ENCODE assay signal across 17 cellular contexts in the genomic region with DNA sequence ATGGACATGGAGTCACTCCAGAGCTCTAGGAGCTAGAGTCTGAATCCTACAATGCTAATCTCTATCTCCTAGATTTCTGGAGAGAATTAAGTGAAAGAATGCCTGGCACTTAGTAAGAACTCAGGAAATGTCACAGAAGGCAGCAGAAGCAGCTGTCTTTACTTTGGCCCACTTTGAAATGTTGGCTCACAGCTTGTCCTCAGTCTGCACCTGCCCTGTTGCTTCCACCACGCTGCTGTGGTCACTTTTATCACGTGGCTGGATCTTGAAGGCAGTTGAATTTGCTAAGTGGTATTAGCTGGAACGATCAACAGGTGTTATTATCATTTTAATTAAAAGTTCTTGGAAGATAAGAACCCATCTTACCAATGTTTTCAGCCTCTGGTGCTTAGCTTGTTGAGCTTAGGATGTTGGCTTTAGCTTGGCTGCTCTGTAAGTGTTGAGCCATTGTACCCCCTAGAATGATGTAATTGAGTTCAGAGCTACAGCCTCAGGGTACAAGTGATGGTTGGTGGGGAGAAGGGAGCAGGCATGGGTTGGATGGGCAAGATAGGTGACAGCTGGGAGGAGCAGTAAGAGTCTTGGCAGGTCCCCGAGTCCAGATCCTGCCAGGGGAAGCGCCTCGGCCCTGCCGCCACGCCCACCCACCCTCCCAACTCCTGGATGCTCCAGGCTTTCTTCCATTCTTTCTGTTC. TPM values are rescaled to one million over a fixed set of nuclear protein-coding genes. Genes with fewer than 3 reads are reported as not detected.
DNase-seq lines count a peak whose midpoint lies in the region; TF ChIP-seq lines count a peak whose summit lies in the region.
"Had no signal": no experiment of that assay in that cellular context is flagged by ENCODE, and none has a peak within 500 bp of the region (broad histone marks: within the 10 kb centered on the region; RNA-seq: fewer than 3 reads in every experiment).

No MANE protein-coding gene starts in this region.

- H3K4me2 ChIP-seq in mammary epithelial cell (ENCODE audit: insufficient read depth, low read depth, low read length) = no peak overlapping the region

- 67 to 71% methylated on average over 1 to 8 of the region's 8 CpGs for whole genome bisulfite sequencing in transverse colon (ENCODE audit: low coverage in 1 of 2), 2 donors
- 61% methylated on average over 7 of the region's 8 CpGs for WGBS in mammary epithelial cell (ENCODE audit: low coverage, missing lambda C conversion rate)

- H2AFZ ChIP-seq in mammary epithelial cell (ENCODE audit: low read depth, low read length) = no peak overlapping the region

- no peak overlapping the region for H3K9ac ChIP-seq in mammary epithelial cell (ENCODE audit: insufficient read depth, low read length)

- dilution Hi-C loops in mammary epithelial cell (cut with HindIII; ENCODE audit: low sequenced_read_pairs) = loop anchor here (5.0 kb wide), 1 partner anchor 47 kb away; no protein-coding TSS in a partner anchor

- H4K20me1 ChIP-seq in mammary epithelial cell (ENCODE audit: insufficient read depth, low read length) = no peaks in the 10 kb centered on the region

- no peaks in the 10 kb centered on the region for H3K79me2 ChIP-seq in mammary epithelial cell (ENCODE audit: insufficient read depth, low read length)

- H3K27me3 ChIP-seq in transverse colon (no peaks in the 10 kb centered on the region), mammary epithelial cell (ENCODE audit: insufficient read depth, low read length) (no peaks in the 10 kb centered on the region), left ventricle myocardium inferior (ENCODE audit: low read depth) (no peaks in the 10 kb centered on the region)

- H3K9me3 ChIP-seq in transverse colon = no peaks in the 10 kb centered on the region
- H3K9me3 ChIP-seq in mammary epithelial cell (replicated peaks; ENCODE audit: insufficient read depth, low read length) = no peaks in the 10 kb centered on the region
- no peaks in the 10 kb centered on the region for H3K9me3 ChIP-seq in left ventricle myocardium inferior (replicated peaks)

- H3K4me1 ChIP-seq in transverse colon (peaks cover 3 to 26% (median 8%) of the 10 kb centered on the region in 4 donors), mammary epithelial cell (ENCODE audit: insufficient read depth, low read length) (peaks cover 18% of the 10 kb centered on the region), left ventricle myocardium inferior (peaks cover 40% of the 10 kb centered on the region)

- no peak for TF ChIP-seq CTCF in transverse colon (IDR thresholded peaks at IDR 0.05)
- no peak for TF ChIP-seq CTCF in mammary epithelial cell (conservative IDR thresholded peaks at IDR 0.05 in 1 of 2, IDR thresholded peaks at IDR 0.05 in 1 of 2; ENCODE audit: extremely low read depth in 1 of 2, insufficient read depth in 1 of 2, low read depth in 1 of 2, low read length in 2 of 2)
- TF ChIP-seq CTCF in left ventricle myocardium inferior (IDR thresholded peaks at IDR 0.05; ENCODE audit: borderline replicate concordance) = no peak

- no peaks in the 10 kb centered on the region for H3K36me3 ChIP-seq in transverse colon
- H3K36me3 ChIP-seq in mammary epithelial cell (ENCODE audit: insufficient read depth, low read length) = no peaks in the 10 kb centered on the region
- no peaks in the 10 kb centered on the region for H3K36me3 ChIP-seq in left ventricle myocardium inferior

- CTCF ChIA-PET in mammary epithelial cell (lab: Charles Lee; ENCODE audit: low non-redundant PET) = no interaction called here

- BruUV-seq in mammary epithelial cell (replicated peaks; lab: Mats Ljungman, UMichigan) = no TSS peak

- no peak for TF ChIP-seq EP300 in transverse colon (IDR thresholded peaks at IDR 0.05; ENCODE audit: low read depth)

- H3K27ac ChIP-seq in transverse colon = no peak overlapping the region
- no peak overlapping the region for H3K27ac ChIP-seq in mammary epithelial cell (ENCODE audit: insufficient read depth, low read depth, low read length)
- no peak overlapping the region for H3K27ac ChIP-seq in left ventricle myocardium inferior (replicated peaks)

- H3K4me3 ChIP-seq in transverse colon (no peak overlapping the region), mammary epithelial cell (replicated peaks in 1 of 3; ENCODE audit: insufficient read depth in 1 of 3, low read depth in 2 of 3, low read length in 3 of 3) (no peak overlapping the region), left ventricle myocardium inferior (no peak overlapping the region)

- TF ChIP-seq POLR2A in transverse colon (IDR thresholded peaks at IDR 0.05) = no peak

- peak; percentile 27 for DNase-seq in activated effector memory CD4-positive, alpha-beta T cell treated with anti-CD3 and anti-CD28 coated beads, Interleukin-2, amount 50 U/mL, for 16 hours
- no peak for DNase-seq in activated effector memory CD4-positive, alpha-beta T cell treated with Interleukin-2 at 50 U/mL for 16 hours
- DNase-seq in NCI-H510A (lab: John Stamatoyannopoulos, UW) = peak; percentile 58
- DNase-seq in ecto neural progenitor cell (ENCODE audit: low spot score) = peak; percentile 24
- peak; percentile 6 for DNase-seq in transverse colon
- no peak for DNase-seq in mammary epithelial cell
- DNase-seq in SKM-1 (lab: John Stamatoyannopoulos, UW; ENCODE audit: unreplicated experiment) = no peak
- no peak for DNase-seq in left ventricle myocardium inferior
- DNase-seq: activated CD4-positive, alpha-beta T cell treated with anti-CD3 and anti-CD28 coated beads, Interleukin-2, amount 10 ng/mL, durations not matched to agents 7 days and 5 days; NCI-H524 treated with DMSO at 0.1 percent for 48 hours; RPMI8226 had no signal

- in situ Hi-C loops in transverse colon (cut with MboI; ENCODE audit: low pct_ligation_motif_present in 1 of 4, low pct_unique_long_range_greater_than_20kb in 1 of 4, low sequenced_read_pairs in 3 of 4) = no loop called here
- in situ Hi-C loops in mammary epithelial cell (cut with MboI; ENCODE audit: low sequenced_read_pairs in 2 of 2) = no loop called here

- intact Hi-C loops in transverse colon (cut with DNase I; ENCODE audit: low total_unique reads) (loop anchor here (10.0 kb wide), 1 partner anchor 49 kb away; no protein-coding TSS in a partner anchor), mammary epithelial cell (cut with micrococcal nuclease) (no loop called here), left ventricle myocardium inferior (cut with micrococcal nuclease) (no loop called here)

RNA-seq across cellular contexts. Expression of gene EPS8L3, which starts 41.9 kb away (rescaled TPM):
- total RNA-seq in transverse colon = 100 to 1,000 TPM; 228 to 468 (median 363) TPM
- total RNA-seq in mammary epithelial cell = not detected
- polyA plus RNA-seq in mammary epithelial cell = not detected
- not detected for polyA minus RNA-seq in mammary epithelial cell
- 0.11 TPM for total RNA-seq in left ventricle myocardium inferior
- total RNA-seq: activated CD4-positive, alpha-beta T cell treated with anti-CD3 and anti-CD28 coated beads, Interleukin-2, amount 10 ng/mL, durations not matched to agents 7 days and 5 days; bronchial epithelial cell; Daoy; frontal cortex; HT1080; mononuclear cell; T-helper 2 cell treated with Interferon-gamma antibody and Interleukin-4, amounts not matched to agents 100 ng/mL and 5 ng/mL, for 36 hours had no signal

Comparison
In these comparisons a context has a peak if more than half of its experiments do, and no peak if none do; other contexts are left out.
1. DNase-seq: peak in activated effector memory CD4-positive, alpha-beta T cell treated with anti-CD3 and anti-CD28 coated beads, Interleukin-2, amount 50 U/mL, for 16 hours (single experiment), NCI-H510A (single experiment), ecto neural progenitor cell (single experiment) and transverse colon (single experiment); none in activated effector memory CD4-positive, alpha-beta T cell treated with Interleukin-2 at 50 U/mL for 16 hours (single experiment), mammary epithelial cell (single experiment), SKM-1 (single experiment) and left ventricle myocardium inferior (single experiment).
2. RNA of gene EPS8L3, which starts 41.9 kb away (total RNA-seq): 228 to 468 TPM in transverse colon; 0.11 TPM in left ventricle myocardium inferior (single experiment) and not detected in mammary epithelial cell; every median in the first group is over 100 times any median in the second.